16 cellular contexts compared by ENCODE assay signal in genomic region chr17:20447534-20448321, GRCh38. TPM values are rescaled to one million over a fixed set of nuclear protein-coding genes. Genes with fewer than 3 reads are reported as not detected.
"Had no signal": no experiment of that assay in that cellular context is flagged by ENCODE, and none has a peak within 500 bp of the region (broad histone marks: within the 10 kb centered on the region; RNA-seq: fewer than 3 reads in every experiment).

No MANE protein-coding gene starts in this region.

RNA-seq across cellular contexts. Expression of gene LGALS9B, which starts 19.6 kb away (rescaled TPM):
- total RNA-seq: cerebellum; dermis blood vessel endothelial cell; dorsolateral prefrontal cortex; endothelial cell of umbilical vein; epithelial cell of proximal tubule; gastrocnemius medialis; hepatocyte; kidney epithelial cell; left cardiac atrium; left ventricle myocardium superior; mammary epithelial cell; mesenteric fat pad; mesothelial cell of epicardium; myocyte; naive thymus-derived CD8-positive, alpha-beta T cell had no signal
- polyA plus RNA-seq: endothelial cell of umbilical vein; heart left ventricle; hepatocyte; mammary epithelial cell; naive thymus-derived CD8-positive, alpha-beta T cell had no signal
